Comparison of ENCODE assay signal across 22 cellular contexts in the genomic region with DNA sequence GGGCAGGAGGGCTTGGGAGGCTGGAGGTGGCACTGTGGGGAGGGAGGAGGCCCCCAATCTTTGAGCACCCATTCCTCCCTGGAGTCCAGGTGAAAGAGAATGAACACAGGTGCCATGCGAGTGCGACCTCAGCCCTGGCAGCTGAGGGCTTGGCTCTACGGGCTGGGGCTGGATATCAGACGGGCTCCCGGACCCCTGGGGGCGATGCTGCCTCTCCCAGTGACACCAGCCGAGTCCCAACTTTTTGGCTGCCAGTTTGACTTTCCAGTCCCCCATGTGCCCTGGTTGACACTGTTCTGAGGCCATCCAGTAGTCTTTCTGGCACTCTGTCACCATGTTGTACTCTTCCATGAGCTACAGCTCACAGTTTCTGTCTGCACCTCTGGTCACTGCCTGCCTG. TPM values are rescaled to one million over a fixed set of nuclear protein-coding genes. Genes with fewer than 3 reads are reported as not detected.
DNase-seq lines count a peak whose midpoint lies in the region; ATAC-seq, FAIRE-seq and TF ChIP-seq lines count a peak whose summit lies in the region.
"Had no signal": no experiment of that assay in that cellular context is flagged by ENCODE, and none has a peak within 500 bp of the region (broad histone marks: within the 10 kb centered on the region; RNA-seq: fewer than 3 reads in every experiment).

No MANE protein-coding gene starts in this region.

- no peaks in the 10 kb centered on the region for H3K9me3 ChIP-seq in GM12878 (replicated peaks; ENCODE audit: control insufficient read depth, insufficient read depth, low read length)
- no peaks in the 10 kb centered on the region for H3K9me3 ChIP-seq in left lung
- H3K9me3 ChIP-seq in small intestine (ENCODE audit: control insufficient read depth, low read depth) = no peaks in the 10 kb centered on the region
- H3K9me3 ChIP-seq: ascending aorta, BE2C, SJSA1 had no signal

- H3K4me3 ChIP-seq in GM12878 (no peak overlapping the region), left lung (peak overlapping the region in 1 of 2 donors; percentile 16), small intestine (ENCODE audit: low read depth in 1 of 2, low read length in 2 of 2) (peak overlapping the region; percentile 8 to 68)
- H3K4me3 ChIP-seq: ascending aorta, SJSA1, smooth muscle cell had no signal

- H3K27me3 ChIP-seq in GM12878 (replicated peaks in 1 of 2; ENCODE audit: control insufficient read depth in 2 of 2, insufficient read depth in 2 of 2, low read length in 1 of 2) = no peaks in the 10 kb centered on the region
- no peaks in the 10 kb centered on the region for H3K27me3 ChIP-seq in left lung
- H3K27me3 ChIP-seq in small intestine (ENCODE audit: control insufficient read depth in 2 of 2, insufficient read depth in 2 of 2, low read length in 2 of 2) = no peaks in the 10 kb centered on the region
- H3K27me3 ChIP-seq: ascending aorta, BE2C, SJSA1 had no signal

- ATAC-seq in GM12878 (no peak), left lung (no peak), GM18907 (IDR thresholded peaks at IDR 0.05; ENCODE audit: unreplicated experiment) (no peak), GM21825 (IDR thresholded peaks at IDR 0.05; ENCODE audit: unreplicated experiment) (no peak)
- no peak for ATAC-seq in effector memory CD8-positive, alpha-beta T cell (replicated peaks)

- no peaks in the 10 kb centered on the region for H4K20me1 ChIP-seq in GM12878 (ENCODE audit: control insufficient read depth, insufficient read depth)

- peak; percentile 7 for DNase-seq in activated CD4-positive, alpha-beta memory T cell treated with anti-CD3 and anti-CD28 coated beads for 36 hours
- DNase-seq in activated CD4-positive, alpha-beta memory T cell treated with anti-CD3 and anti-CD28 coated beads, Interleukin-2, amount 10 ng/mL, durations not matched to agents 7 days and 5 days = no peak
- DNase-seq in GM12878 (ENCODE audit: low read depth, low spot score) (no peak), left lung (no peak), small intestine (no peak)
- DNase-seq in effector memory CD8-positive, alpha-beta T cell = no peak
- DNase-seq: activated gamma-delta T cell treated with Interleukin-2 at 50 U/mL for 16 hours; BE2C; DMS153; Karpas-422; NCI-H1105 treated with DMSO at 0.1 percent for 48 hours; NCI-H69; stimulated activated CD4-positive, alpha-beta T cell treated with anti-CD3 and anti-CD28 coated beads, Interleukin-4, amount 100 ng/mL, for 4 hours had no signal

- peaks cover 11% of the 10 kb centered on the region for H3K36me3 Mint-ChIP-seq in activated CD4-positive, alpha-beta memory T cell treated with anti-CD3 and anti-CD28 coated beads for 36 hours
- peaks cover 15% of the 10 kb centered on the region for H3K36me3 Mint-ChIP-seq in activated CD4-positive, alpha-beta memory T cell treated with anti-CD3 and anti-CD28 coated beads, Interleukin-2, amount 10 ng/mL, durations not matched to agents 7 days and 5 days (ENCODE audit: low read depth)
- H3K36me3 Mint-ChIP-seq in effector memory CD8-positive, alpha-beta T cell (ENCODE audit: insufficient read depth) = peaks cover 11% of the 10 kb centered on the region

- H3K27me3 Mint-ChIP-seq in activated CD4-positive, alpha-beta memory T cell treated with anti-CD3 and anti-CD28 coated beads for 36 hours = no peaks in the 10 kb centered on the region
- no peaks in the 10 kb centered on the region for H3K27me3 Mint-ChIP-seq in activated CD4-positive, alpha-beta memory T cell treated with anti-CD3 and anti-CD28 coated beads, Interleukin-2, amount 10 ng/mL, durations not matched to agents 7 days and 5 days
- no peaks in the 10 kb centered on the region for H3K27me3 Mint-ChIP-seq in effector memory CD8-positive, alpha-beta T cell

- H3K36me3 ChIP-seq in GM12878 (ENCODE audit: control insufficient read depth in 2 of 2, insufficient read depth in 2 of 2, low read length in 1 of 2) (no peaks in the 10 kb centered on the region; a peak in 1 of 4 replicates), left lung (no peaks in the 10 kb centered on the region), small intestine (ENCODE audit: control insufficient read depth in 2 of 2, insufficient read depth in 2 of 2, low read length in 2 of 2) (peaks cover 0 to 7% of the 10 kb centered on the region in 2 donors)
- H3K36me3 ChIP-seq: ascending aorta, BE2C, SJSA1 had no signal

- H3K4me3 Mint-ChIP-seq in activated CD4-positive, alpha-beta memory T cell treated with anti-CD3 and anti-CD28 coated beads for 36 hours = no peak overlapping the region
- H3K4me3 Mint-ChIP-seq in activated CD4-positive, alpha-beta memory T cell treated with anti-CD3 and anti-CD28 coated beads, Interleukin-2, amount 10 ng/mL, durations not matched to agents 7 days and 5 days = no peak overlapping the region
- no peak overlapping the region for H3K4me3 Mint-ChIP-seq in effector memory CD8-positive, alpha-beta T cell

- no peak overlapping the region for H2AFZ ChIP-seq in GM12878 (ENCODE audit: control insufficient read depth, low read depth, low read length)

- no peak for TF ChIP-seq CTCF in GM12878 (IDR thresholded peaks at IDR 0.05 in 2 of 3, conservative IDR thresholded peaks at IDR 0.05 in 1 of 3; ENCODE audit: control insufficient read depth in 2 of 3, extremely low read depth in 1 of 3, insufficient read depth in 1 of 3, low read depth in 3 of 3, low read length in 3 of 3)
- no peak for TF ChIP-seq CTCF in left lung (IDR thresholded peaks at IDR 0.05)

- no peaks in the 10 kb centered on the region; the same call in 1 of the 2 replicates for H3K79me2 ChIP-seq in GM12878 (ENCODE audit: control insufficient read depth, insufficient read depth, low read length)

- H3K27ac ChIP-seq in GM12878 (ENCODE audit: control insufficient read depth, insufficient read depth) (no peak overlapping the region), left lung (peak overlapping the region; percentile 56 to 92), small intestine (ENCODE audit: low read depth in 1 of 2, low read length in 1 of 2) (peak overlapping the region; percentile 96 to 97)
- H3K27ac ChIP-seq: 22Rv1, ascending aorta, SJSA1 had no signal

- 75% methylated on average over 7 of the region's 7 CpGs for WGBS in GM12878 (ENCODE audit: insufficient coverage, insufficient replicate concordance, low lambda C conversion rate, missing lambda C conversion rate)
- WGBS in small intestine, 3 donors = 7 to 60% (median 10%) methylated on average over 3 to 7 of the region's 7 CpGs

- in situ Hi-C loops in GM12878 (cut with MboI) = no loop called here

- TF ChIP-seq RAD21 in GM12878 (IDR thresholded peaks at IDR 0.05; ENCODE audit: insufficient read depth, low read depth, low read length) = no peak

- intact Hi-C loops in activated CD4-positive, alpha-beta memory T cell treated with anti-CD3 and anti-CD28 coated beads for 36 hours (cut with micrococcal nuclease) = no loop called here
- intact Hi-C loops in GM12878 (cut with micrococcal nuclease; ENCODE audit: unreplicated experiment) (no loop called here), left lung (cut with DNase I) (no loop called here)

- no peak for TF ChIP-seq EP300 in GM12878 (IDR thresholded peaks at IDR 0.05; ENCODE audit: borderline replicate concordance in 1 of 2, control insufficient read depth in 1 of 2, low read depth in 2 of 2, low read length in 2 of 2)

- no peak for TF ChIP-seq POLR2A in GM12878 (IDR thresholded peaks at IDR 0.05; ENCODE audit: low read depth, low read length)

- no peaks in the 10 kb centered on the region for H3K9me3 Mint-ChIP-seq in activated CD4-positive, alpha-beta memory T cell treated with anti-CD3 and anti-CD28 coated beads for 36 hours
- no peaks in the 10 kb centered on the region for H3K9me3 Mint-ChIP-seq in activated CD4-positive, alpha-beta memory T cell treated with anti-CD3 and anti-CD28 coated beads, Interleukin-2, amount 10 ng/mL, durations not matched to agents 7 days and 5 days
- H3K9me3 Mint-ChIP-seq in effector memory CD8-positive, alpha-beta T cell = no peaks in the 10 kb centered on the region
- H3K9me3 Mint-ChIP-seq: WTC11 had no signal

- peaks cover 34% of the 10 kb centered on the region for H3K4me1 Mint-ChIP-seq in activated CD4-positive, alpha-beta memory T cell treated with anti-CD3 and anti-CD28 coated beads for 36 hours (ENCODE audit: low read depth)
- H3K4me1 Mint-ChIP-seq in activated CD4-positive, alpha-beta memory T cell treated with anti-CD3 and anti-CD28 coated beads, Interleukin-2, amount 10 ng/mL, durations not matched to agents 7 days and 5 days = peaks cover 40% of the 10 kb centered on the region
- H3K4me1 Mint-ChIP-seq in effector memory CD8-positive, alpha-beta T cell (ENCODE audit: low read depth in 2 of 2) = peaks cover 32 to 37% of the 10 kb centered on the region in 2 donors

- no peak overlapping the region for H3K27ac Mint-ChIP-seq in activated CD4-positive, alpha-beta memory T cell treated with anti-CD3 and anti-CD28 coated beads for 36 hours
- no peak overlapping the region for H3K27ac Mint-ChIP-seq in activated CD4-positive, alpha-beta memory T cell treated with anti-CD3 and anti-CD28 coated beads, Interleukin-2, amount 10 ng/mL, durations not matched to agents 7 days and 5 days
- H3K27ac Mint-ChIP-seq in effector memory CD8-positive, alpha-beta T cell = no peak overlapping the region
- H3K27ac Mint-ChIP-seq: WTC11 had no signal

- SMC1A ChIA-PET in GM12878 (lab: Charles Lee; ENCODE audit: uncharacterized antibody, unreplicated experiment) = no interaction called here

- H3K4me2 ChIP-seq in GM12878 (ENCODE audit: control insufficient read depth, insufficient read depth) = no peak overlapping the region
- H3K4me2 ChIP-seq: smooth muscle cell had no signal

- peak; percentile 7 for FAIRE-seq in GM12878 (lab: Jason Lieb, UNC)
- no peak for FAIRE-seq in small intestine (lab: Jason Lieb, UNC)
- FAIRE-seq: frontal cortex had no signal

- POLR2A ChIA-PET in activated CD4-positive, alpha-beta memory T cell treated with anti-CD3 and anti-CD28 coated beads for 36 hours (lab: Charles Lee) = no interaction called here
- POLR2A ChIA-PET in activated CD4-positive, alpha-beta memory T cell treated with anti-CD3 and anti-CD28 coated beads, Interleukin-2, amount 10 ng/mL, durations not matched to agents 7 days and 5 days (lab: Charles Lee) = interaction anchor here (1.2 kb wide), 1 partner anchor 48 kb away, joined by 6 read pairs; no protein-coding TSS in a partner anchor
- POLR2A ChIA-PET in GM12878 (lab: Charles Lee) = no interaction called here

- CTCF ChIA-PET in activated CD4-positive, alpha-beta memory T cell treated with anti-CD3 and anti-CD28 coated beads for 36 hours (lab: Charles Lee) = interaction anchor here (3.3 kb wide), 1 partner anchor 17 kb away, joined by 21 read pairs; no protein-coding TSS in a partner anchor
- CTCF ChIA-PET in activated CD4-positive, alpha-beta memory T cell treated with anti-CD3 and anti-CD28 coated beads, Interleukin-2, amount 10 ng/mL, durations not matched to agents 7 days and 5 days (lab: Charles Lee) = interaction anchor here (0.5 kb wide), 1 partner anchor 354 kb away, joined by 3 read pairs; no protein-coding TSS in a partner anchor
- CTCF ChIA-PET in GM12878 (lab: Yijun Ruan, JAX) = no interaction called here

- no peak overlapping the region for H3K9ac ChIP-seq in GM12878 (ENCODE audit: control insufficient read depth, insufficient read depth, low read length)

- H3K4me1 ChIP-seq in GM12878 (ENCODE audit: control insufficient read depth, insufficient read depth, low read length) (peaks cover 9% of the 10 kb centered on the region), left lung (peaks cover 3 to 77% of the 10 kb centered on the region in 2 donors), small intestine (ENCODE audit: control insufficient read depth in 2 of 2, insufficient read depth in 1 of 2, low read depth in 1 of 2, low read length in 1 of 2) (peaks cover 3 to 5% of the 10 kb centered on the region in 2 donors)
- H3K4me1 ChIP-seq: BE2C, SJSA1 had no signal

- RAD21 ChIA-PET in GM12878 (lab: Charles Lee; ENCODE audit: unreplicated experiment) = no interaction called here

- BruUV-seq in GM12878 (replicated peaks; lab: Mats Ljungman, UMichigan) = no TSS peak

RNA-seq across cellular contexts. Expression of a gene that starts 1.2 kb away (rescaled TPM):
- total RNA-seq in activated CD4-positive, alpha-beta memory T cell treated with anti-CD3 and anti-CD28 coated beads for 36 hours = 10 to 100 TPM in 1 of 2 experiments, 1 to 10 TPM in 1; 9.9 to 11.3 TPM
- 10 to 100 TPM; 18.4 to 18.7 TPM for total RNA-seq in activated CD4-positive, alpha-beta memory T cell treated with anti-CD3 and anti-CD28 coated beads, Interleukin-2, amount 10 ng/mL, durations not matched to agents 7 days and 5 days
- total RNA-seq in GM12878 (2013; cell fraction: nucleolus; rRNA removed) = 18.9 TPM in 2 replicates
- 3.4 and 3.9 TPM in 2 replicates for total RNA-seq in GM12878 (2014; rRNA removed)
- total RNA-seq in GM12878 (2014; rRNA removed; fragmentation: Illumina TruSeq; extraction: Trizol) = 1.3 and 1.9 TPM in 2 replicates
- 3.7 and 4.1 TPM in 2 replicates for total RNA-seq in GM12878 (2021)
- polyA plus RNA-seq in GM12878 (2011; ENCODE audit: low read depth) = 3.8 TPM
- 3.1 and 5.4 TPM in 2 replicates for polyA plus RNA-seq in GM12878 (2011; rRNA removed)
- polyA plus RNA-seq in GM12878 (2011; cell fraction: cytosol; rRNA removed) = 7.7 and 8.5 TPM in 2 replicates
- 44.3 and 44.4 TPM in 2 replicates for polyA plus RNA-seq in GM12878 (2011; cell fraction: nucleus; rRNA removed)
- polyA plus RNA-seq in GM12878 (2012) = 5.6 and 5.9 TPM in 2 replicates
- 0.41 and 1.4 TPM in 2 replicates for polyA plus RNA-seq in GM12878 (2014; fragmentation: Illumina TruSeq; extraction: Trizol)
- polyA plus RNA-seq in GM12878 (2014; fragmentation: Nextera tagmentation; extraction: Ambion mirVana) = under 1 TPM in 1 of 2 experiments, not detected in 1; 0.15 TPM
- polyA plus RNA-seq in GM12878 (2014; rRNA removed) = 4.2 and 4.3 TPM in 2 replicates
- polyA plus RNA-seq in GM12878 (2016; fragmentation: Nextera tagmentation; extraction: Ambion mirVana) = 1 to 10 TPM; 2.1 TPM
- 7.5 and 18.4 TPM in 2 replicates for polyA minus RNA-seq in GM12878 (2011; rRNA and poly(A)+ RNA removed)
- 2.8 and 3.2 TPM in 2 replicates for polyA minus RNA-seq in GM12878 (2011; cell fraction: cytosol; rRNA and poly(A)+ RNA removed)
- 14.3 and 19.2 TPM in 2 replicates for polyA minus RNA-seq in GM12878 (2011; cell fraction: nucleus; rRNA and poly(A)+ RNA removed)
- 10 to 100 TPM; 29.0 to 36.9 TPM for total RNA-seq in left lung
- 100 to 1,000 TPM in 2 of 3 donors, 10 to 100 TPM in 1; 57.6 to 266 (median 191) TPM for polyA plus RNA-seq in small intestine

RNA-seq across cellular contexts. Expression of a gene that starts 37.6 kb away (rescaled TPM):
- total RNA-seq in activated CD4-positive, alpha-beta memory T cell treated with anti-CD3 and anti-CD28 coated beads for 36 hours = 10 to 100 TPM; 17.3 to 17.6 TPM
- 10 to 100 TPM; 36.2 to 38.0 TPM for total RNA-seq in activated CD4-positive, alpha-beta memory T cell treated with anti-CD3 and anti-CD28 coated beads, Interleukin-2, amount 10 ng/mL, durations not matched to agents 7 days and 5 days
- total RNA-seq in GM12878 (2013; cell fraction: nucleolus; rRNA removed) = 3.8 and 5.4 TPM in 2 replicates
- total RNA-seq in GM12878 (2014; rRNA removed) = 0.73 and 1.2 TPM in 2 replicates
- 0.55 and 0.89 TPM in 2 replicates for total RNA-seq in GM12878 (2014; rRNA removed; fragmentation: Illumina TruSeq; extraction: Trizol)
- 1.6 and 2.4 TPM in 2 replicates for total RNA-seq in GM12878 (2021)
- 5.4 TPM for polyA plus RNA-seq in GM12878 (2011; ENCODE audit: low read depth)
- polyA plus RNA-seq in GM12878 (2011; rRNA removed) = 1.8 and 3.5 TPM in 2 replicates
- 3.6 and 4.2 TPM in 2 replicates for polyA plus RNA-seq in GM12878 (2011; cell fraction: cytosol; rRNA removed)
- 12.2 and 13.7 TPM in 2 replicates for polyA plus RNA-seq in GM12878 (2011; cell fraction: nucleus; rRNA removed)
- 3.9 and 5.8 TPM in 2 replicates for polyA plus RNA-seq in GM12878 (2012)
- polyA plus RNA-seq in GM12878 (2014; fragmentation: Illumina TruSeq; extraction: Trizol) = 0.32 and 1.0 TPM in 2 replicates
- polyA plus RNA-seq in GM12878 (2014; fragmentation: Nextera tagmentation; extraction: Ambion mirVana) = under 1 TPM in 1 of 2 experiments, not detected in 1; 0.20 TPM
- 1.5 and 3.9 TPM in 2 replicates for polyA plus RNA-seq in GM12878 (2014; rRNA removed)
- 1 to 10 TPM; 1.2 to 2.0 TPM for polyA plus RNA-seq in GM12878 (2016; fragmentation: Nextera tagmentation; extraction: Ambion mirVana)
- polyA minus RNA-seq in GM12878 (2011; rRNA and poly(A)+ RNA removed) = 4.3 and 4.8 TPM in 2 replicates
- 3.6 and 4.5 TPM in 2 replicates for polyA minus RNA-seq in GM12878 (2011; cell fraction: cytosol; rRNA and poly(A)+ RNA removed)
- 3.1 and 6.9 TPM in 2 replicates for polyA minus RNA-seq in GM12878 (2011; cell fraction: nucleus; rRNA and poly(A)+ RNA removed)
- 10 to 100 TPM; 33.3 to 47.5 TPM for total RNA-seq in left lung
- polyA plus RNA-seq in small intestine = 10 to 100 TPM in 1 of 3 donors, 1 to 10 TPM in 2; 7.8 to 16.3 (median 8.8) TPM

RNA-seq across cellular contexts. Expression of a gene that starts 47.2 kb away (rescaled TPM):
- 1 to 10 TPM in 1 of 2 experiments, under 1 TPM in 1; 0.70 to 1.1 TPM for total RNA-seq in activated CD4-positive, alpha-beta memory T cell treated with anti-CD3 and anti-CD28 coated beads for 36 hours
- 1 to 10 TPM; 3.8 to 4.2 TPM for total RNA-seq in activated CD4-positive, alpha-beta memory T cell treated with anti-CD3 and anti-CD28 coated beads, Interleukin-2, amount 10 ng/mL, durations not matched to agents 7 days and 5 days
- total RNA-seq in GM12878 (2013; cell fraction: nucleolus; rRNA removed) = 1.2 and 4.2 TPM in 2 replicates
- total RNA-seq in GM12878 (2014; rRNA removed) = not detected in 2 replicates
- total RNA-seq in GM12878 (2014; rRNA removed; fragmentation: Illumina TruSeq; extraction: Trizol) = 0.04 TPM in 1 of 2 replicates, not detected in the other
- 0.08 TPM in 2 replicates for total RNA-seq in GM12878 (2021)
- 0.05 TPM for polyA plus RNA-seq in GM12878 (2011; ENCODE audit: low read depth)
- 0.03 and 0.05 TPM in 2 replicates for polyA plus RNA-seq in GM12878 (2011; rRNA removed)
- polyA plus RNA-seq in GM12878 (2011; cell fraction: cytosol; rRNA removed) = 0.02 and 0.03 TPM in 2 replicates
- 0.35 and 0.81 TPM in 2 replicates for polyA plus RNA-seq in GM12878 (2011; cell fraction: nucleus; rRNA removed)
- 0.07 and 0.50 TPM in 2 replicates for polyA plus RNA-seq in GM12878 (2012)
- not detected in 2 replicates for polyA plus RNA-seq in GM12878 (2014; fragmentation: Illumina TruSeq; extraction: Trizol)
- polyA plus RNA-seq in GM12878 (2014; fragmentation: Nextera tagmentation; extraction: Ambion mirVana) = under 1 TPM; 0.07 to 0.14 TPM
- 0.03 and 0.04 TPM in 2 replicates for polyA plus RNA-seq in GM12878 (2014; rRNA removed)
- polyA plus RNA-seq in GM12878 (2016; fragmentation: Nextera tagmentation; extraction: Ambion mirVana) = under 1 TPM in 1 of 2 experiments, not detected in 1; 0.29 TPM
- polyA minus RNA-seq in GM12878 (2011; rRNA and poly(A)+ RNA removed) = 0.07 and 0.21 TPM in 2 replicates
- polyA minus RNA-seq in GM12878 (2011; cell fraction: cytosol; rRNA and poly(A)+ RNA removed) = not detected in 2 replicates
- polyA minus RNA-seq in GM12878 (2011; cell fraction: nucleus; rRNA and poly(A)+ RNA removed) = 0.10 and 3.7 TPM in 2 replicates
- 1 to 10 TPM; 2.9 to 5.3 TPM for total RNA-seq in left lung
- polyA plus RNA-seq in small intestine = under 1 TPM; 0.19 to 0.89 (median 0.81) TPM
- total RNA-seq: myocyte, SJSA1 had no signal
